ENCODE assay signal across 1 cellular context in genomic region chr11:236774-237767, GRCh38.
TF ChIP-seq lines count a peak whose summit lies in the region.

PSMD13 (plus strand) TSS chr11:236976; CDS start chr11:237050, 74 bp downstream.

TF ChIP-seq in GM12878, 131 proteins besides CTCF, POLR2A, EP300 and RAD21 (continued from another document and continues in another):
- TF ChIP-seq ZBTB4 (CRISPR knock-in tag; IDR thresholded peaks at IDR 0.05) = no peak
- TF ChIP-seq NBN (IDR thresholded peaks at IDR 0.05) = peak; percentile 3; the same call in 1 of the 2 replicates
- no peak for TF ChIP-seq TCF7 (IDR thresholded peaks at IDR 0.05; ENCODE audit: borderline replicate concordance)
- no peak for TF ChIP-seq MTA3 (IDR thresholded peaks at IDR 0.05; ENCODE audit: borderline replicate concordance, low read length)
- TF ChIP-seq PKNOX1 (IDR thresholded peaks at IDR 0.05) = peak; percentile 72
- 0 out of 2 replicates have a peak, but pooled peaks have one; percentile 13 for TF ChIP-seq BACH1 (IDR thresholded peaks at IDR 0.05; ENCODE audit: borderline replicate concordance)
- peak; percentile 90 for TF ChIP-seq ZBTB40 (IDR thresholded peaks at IDR 0.05; ENCODE audit: borderline replicate concordance)
- no peak for TF ChIP-seq PML (IDR thresholded peaks at IDR 0.05; ENCODE audit: low read length)
- TF ChIP-seq NR2C1 (IDR thresholded peaks at IDR 0.05) = 0 out of 2 replicates have a peak, but pooled peaks have one; percentile 27
- 0 out of 2 replicates have a peak, but pooled peaks have one; percentile 23 for TF ChIP-seq PAX5 (IDR thresholded peaks at IDR 0.05; ENCODE audit: borderline replicate concordance, low read depth, low read length)
- no peak for TF ChIP-seq TBL1XR1 (IDR thresholded peaks at IDR 0.05; ENCODE audit: low read depth, low read length)
- no peak for TF ChIP-seq SRF (IDR thresholded peaks at IDR 0.05; ENCODE audit: low read depth in 2 of 2, low read length in 2 of 2)
- TF ChIP-seq POLR2AphosphoS5 (IDR thresholded peaks at IDR 0.05; ENCODE audit: low read length) = peak; percentile 87
- peak in 1 of 2 experiments; percentile 88; a peak in 2 of 3 replicates for TF ChIP-seq EGR1 (IDR thresholded peaks at IDR 0.05; ENCODE audit: borderline replicate concordance in 1 of 2, low read depth in 2 of 2, low read length in 2 of 2)
- TF ChIP-seq ETV6 (conservative IDR thresholded peaks at IDR 0.05 in 1 of 2, IDR thresholded peaks at IDR 0.05 in 1 of 2; ENCODE audit: borderline replicate concordance in 1 of 2, low read depth in 1 of 2) = no peak; a peak in 1 of 4 replicates
- no peak for TF ChIP-seq ZBTB33 (IDR thresholded peaks at IDR 0.05)
- no peak for TF ChIP-seq JUNB (IDR thresholded peaks at IDR 0.05)
- TF ChIP-seq PBX3 (IDR thresholded peaks at IDR 0.05; ENCODE audit: insufficient replicate concordance, low read depth, low read length) = no peak
- no peak for TF ChIP-seq BCLAF1 (IDR thresholded peaks at IDR 0.05)
- no peak for TF ChIP-seq ZSCAN29 (IDR thresholded peaks at IDR 0.05)
- TF ChIP-seq ELK1 (IDR thresholded peaks at IDR 0.05; ENCODE audit: low read depth, low read length) = peak; percentile 83
- peak; percentile 12; the same call in 1 of the 2 replicates for TF ChIP-seq FOXM1 (IDR thresholded peaks at IDR 0.05; ENCODE audit: low read depth, low read length)
- TF ChIP-seq SIX5 (IDR thresholded peaks at IDR 0.05; ENCODE audit: low read depth, low read length, severe bottlenecking) = peak; percentile 50
- no peak; the same call in 1 of the 2 replicates for TF ChIP-seq BMI1 (IDR thresholded peaks at IDR 0.05; ENCODE audit: borderline replicate concordance)
- no peak for TF ChIP-seq STAT3 (IDR thresholded peaks at IDR 0.05; ENCODE audit: low read depth, low read length)
- TF ChIP-seq RBBP5 (conservative IDR thresholded peaks at IDR 0.05) = no peak
- no peak for TF ChIP-seq SUZ12 (IDR thresholded peaks at IDR 0.05; ENCODE audit: unreplicated experiment)
- 0 out of 2 replicates have a peak, but pooled peaks have one; percentile 44 for TF ChIP-seq CBX5 (IDR thresholded peaks at IDR 0.05; ENCODE audit: low read depth)
- TF ChIP-seq FOS (IDR thresholded peaks at IDR 0.05; ENCODE audit: borderline replicate concordance, extremely low read depth, insufficient read length) = no peak
- no peak for TF ChIP-seq TCF12 (IDR thresholded peaks at IDR 0.05; ENCODE audit: low read depth, low read length)
- peak; percentile 56 for TF ChIP-seq HCFC1 (IDR thresholded peaks at IDR 0.05; ENCODE audit: low read length)
- TF ChIP-seq YY1 (IDR thresholded peaks at IDR 0.05; ENCODE audit: low read depth, low read length) = peak; percentile 85
- TF ChIP-seq ZNF207 (IDR thresholded peaks at IDR 0.05; ENCODE audit: borderline replicate concordance) = peak; percentile 98
- TF ChIP-seq LARP7 (IDR thresholded peaks at IDR 0.05) = 0 out of 2 replicates have a peak, but pooled peaks have one; percentile 44
- TF ChIP-seq E4F1 (IDR thresholded peaks at IDR 0.05; ENCODE audit: borderline replicate concordance, partially characterized antibody) = peak; percentile 91
- TF ChIP-seq CEBPZ (IDR thresholded peaks at IDR 0.05; ENCODE audit: low read depth, low read length) = no peak
